9 cellular contexts compared by ENCODE assay signal in genomic region chr16:70437582-70438324, GRCh38. TPM values are rescaled to one million over a fixed set of nuclear protein-coding genes. Genes with fewer than 3 reads are reported as not detected.
A peak's percentile ranks its signal among the peaks of the same experiment; 100 is the strongest.
DNase-seq lines count a peak whose midpoint lies in the region; ATAC-seq and TF ChIP-seq lines count a peak whose summit lies in the region.
"Had no signal": no experiment of that assay in that cellular context is flagged by ENCODE, and none has a peak within 500 bp of the region (broad histone marks: within the 10 kb centered on the region; RNA-seq: fewer than 3 reads in every experiment).

No MANE protein-coding gene starts in this region.

- DNase-seq in NCI-H2171 treated with DMSO at 0.1 percent for 48 hours (lab: John Stamatoyannopoulos, UW) (peak; percentile 26), NCI-H2171 (lab: John Stamatoyannopoulos, UW) (no peak), myocyte (ENCODE audit: low read depth) (peak; percentile 26), ecto neural progenitor cell (ENCODE audit: low spot score) (no peak), NCI-H1417 treated with DMSO at 0.1 percent for 48 hours (lab: John Stamatoyannopoulos, UW) (no peak)

- no peaks in the 10 kb centered on the region for H3K9me3 ChIP-seq in OCI-LY3 (ENCODE audit: insufficient read depth, low read length)

- H3K4me1 ChIP-seq in OCI-LY3 (ENCODE audit: low read length) = peaks cover 49% of the 10 kb centered on the region

- H3K9ac ChIP-seq in OCI-LY3 (ENCODE audit: low read length) = peak overlapping the region; percentile 95

- H3K4me2 ChIP-seq in OCI-LY3 (ENCODE audit: low read length) = peak overlapping the region; percentile 99

- no peaks in the 10 kb centered on the region for H3K27me3 ChIP-seq in OCI-LY3 (ENCODE audit: low read depth, low read length)

- no peak for ATAC-seq in HG03521 (IDR thresholded peaks at IDR 0.05; ENCODE audit: unreplicated experiment)

- peaks cover 59% of the 10 kb centered on the region for H3K79me2 ChIP-seq in OCI-LY3 (ENCODE audit: low read length)

- peak overlapping the region; percentile 73 for H3K27ac ChIP-seq in OCI-LY3 (ENCODE audit: low read length)
- peak overlapping the region; percentile 39 for H3K27ac ChIP-seq in cingulate gyrus (ENCODE audit: low read depth, low read length)
- H3K27ac ChIP-seq: C4-2B had no signal

- no peak for TF ChIP-seq CTCF in OCI-LY3 (IDR thresholded peaks at IDR 0.05; ENCODE audit: low read depth, low read length)

- H4K20me1 ChIP-seq in OCI-LY3 (ENCODE audit: insufficient read depth, low read length) = peaks cover 7% of the 10 kb centered on the region

- H2AFZ ChIP-seq in OCI-LY3 (ENCODE audit: low read depth, low read length) = no peak overlapping the region

- H3K4me3 ChIP-seq in OCI-LY3 (ENCODE audit: low read length) = peak overlapping the region; percentile 96

- H3K36me3 ChIP-seq in OCI-LY3 (replicated peaks; ENCODE audit: low read depth, low read length) = peaks cover 12% of the 10 kb centered on the region

RNA-seq across cellular contexts. Expression of gene ST3GAL2, which starts 1.1 kb away (rescaled TPM):
- 14.4 and 16.5 TPM in 2 replicates for total RNA-seq in myocyte
- polyA plus RNA-seq in myocyte (2012) = 22.7 TPM

RNA-seq across cellular contexts. Expression of gene FCSK, which starts 16.6 kb away (rescaled TPM):
- total RNA-seq in myocyte = 11.4 and 16.8 TPM in 2 replicates
- 9.4 TPM for polyA plus RNA-seq in myocyte (2012)

Comparison
In these comparisons a context has a peak if more than half of its experiments do, and no peak if none do; other contexts are left out.
1. DNase-seq: peak in NCI-H2171 treated with DMSO at 0.1 percent for 48 hours (single experiment) and myocyte (single experiment); none in NCI-H2171 (single experiment), ecto neural progenitor cell (single experiment) and NCI-H1417 treated with DMSO at 0.1 percent for 48 hours (single experiment).